8 cellular contexts compared by ENCODE assay signal in genomic region chr9:76905984-76906861, GRCh38. TPM values are rescaled to one million over a fixed set of nuclear protein-coding genes. Genes with fewer than 3 reads are reported as not detected.
DNase-seq lines count a peak whose midpoint lies in the region; ATAC-seq, FAIRE-seq and TF ChIP-seq lines count a peak whose summit lies in the region.

A gene with protein sequence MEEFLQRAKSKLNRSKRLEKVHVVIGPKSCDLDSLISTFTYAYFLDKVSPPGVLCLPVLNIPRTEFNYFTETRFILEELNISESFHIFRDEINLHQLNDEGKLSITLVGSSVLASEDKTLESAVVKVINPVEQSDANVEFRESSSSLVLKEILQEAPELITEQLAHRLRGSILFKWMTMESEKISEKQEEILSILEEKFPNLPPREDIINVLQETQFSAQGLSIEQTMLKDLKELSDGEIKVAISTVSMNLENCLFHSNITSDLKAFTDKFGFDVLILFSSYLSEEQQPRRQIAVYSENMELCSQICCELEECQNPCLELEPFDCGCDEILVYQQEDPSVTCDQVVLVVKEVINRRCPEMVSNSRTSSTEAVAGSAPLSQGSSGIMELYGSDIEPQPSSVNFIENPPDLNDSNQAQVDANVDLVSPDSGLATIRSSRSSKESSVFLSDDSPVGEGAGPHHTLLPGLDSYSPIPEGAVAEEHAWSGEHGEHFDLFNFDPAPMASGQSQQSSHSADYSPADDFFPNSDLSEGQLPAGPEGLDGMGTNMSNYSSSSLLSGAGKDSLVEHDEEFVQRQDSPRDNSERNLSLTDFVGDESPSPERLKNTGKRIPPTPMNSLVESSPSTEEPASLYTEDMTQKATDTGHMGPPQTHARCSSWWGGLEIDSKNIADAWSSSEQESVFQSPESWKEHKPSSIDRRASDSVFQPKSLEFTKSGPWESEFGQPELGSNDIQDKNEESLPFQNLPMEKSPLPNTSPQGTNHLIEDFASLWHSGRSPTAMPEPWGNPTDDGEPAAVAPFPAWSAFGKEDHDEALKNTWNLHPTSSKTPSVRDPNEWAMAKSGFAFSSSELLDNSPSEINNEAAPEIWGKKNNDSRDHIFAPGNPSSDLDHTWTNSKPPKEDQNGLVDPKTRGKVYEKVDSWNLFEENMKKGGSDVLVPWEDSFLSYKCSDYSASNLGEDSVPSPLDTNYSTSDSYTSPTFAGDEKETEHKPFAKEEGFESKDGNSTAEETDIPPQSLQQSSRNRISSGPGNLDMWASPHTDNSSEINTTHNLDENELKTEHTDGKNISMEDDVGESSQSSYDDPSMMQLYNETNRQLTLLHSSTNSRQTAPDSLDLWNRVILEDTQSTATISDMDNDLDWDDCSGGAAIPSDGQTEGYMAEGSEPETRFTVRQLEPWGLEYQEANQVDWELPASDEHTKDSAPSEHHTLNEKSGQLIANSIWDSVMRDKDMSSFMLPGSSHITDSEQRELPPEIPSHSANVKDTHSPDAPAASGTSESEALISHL (N-terminal part only) (minus strand): TSS chr9:76906114. CDS start chr9:76905963, 151 bp downstream.

- H3K27me3 ChIP-seq in adrenal gland (no peaks in the 10 kb centered on the region), cardiac muscle cell (peaks cover 80% of the 10 kb centered on the region), pancreas (no peaks in the 10 kb centered on the region)

- TF ChIP-seq CTCF in GM20000 (IDR thresholded peaks at IDR 0.05; ENCODE audit: extremely low read depth, missing control alignments): no peak
- no peak for TF ChIP-seq CTCF in adrenal gland (IDR thresholded peaks at IDR 0.05)
- no peak for TF ChIP-seq CTCF in cardiac muscle cell (IDR thresholded peaks at IDR 0.05; ENCODE audit: low read depth, low read length)
- TF ChIP-seq CTCF in pancreas (IDR thresholded peaks at IDR 0.05): no peak

- H3K4me1 ChIP-seq in adrenal gland (replicated peaks in 1 of 2): peaks cover 6 to 17% of the 10 kb centered on the region in 2 donors
- H3K4me1 ChIP-seq in cardiac muscle cell (ENCODE audit: low read depth): no peaks in the 10 kb centered on the region
- peaks cover 10 to 13% (median 13%) of the 10 kb centered on the region in 3 donors for H3K4me1 ChIP-seq in pancreas

- ATAC-seq in pancreas (peak; percentile 90 to 96 (median 93)), HG02642 (IDR thresholded peaks at IDR 0.05; ENCODE audit: poor library complexity, unreplicated experiment) (no peak)

- H3K27ac ChIP-seq in adrenal gland: peak within 1 kb of the TSS in 2 of 5 donors; percentile 37 to 69
- no peak within 1 kb of the TSS for H3K27ac ChIP-seq in cardiac muscle cell
- H3K27ac ChIP-seq in pancreas: no peak within 1 kb of the TSS

- 0 to 1% (median 1%) methylated on average over 21 to 72 of the region's 72 CpGs for WGBS in adrenal gland, 4 donors
- 1% methylated on average over 64 to 72 of the region's 72 CpGs for WGBS in pancreas, 2 donors

- DNase-seq in 8988T (peak; percentile 33), GM20000 (ENCODE audit: low spot score) (peak; percentile 43), NCI-H2081 (lab: John Stamatoyannopoulos, UW) (peak; percentile 63 to 64), adrenal gland (peak; percentile 65 to 87 (median 73)), cardiac muscle cell (ENCODE audit: low read depth in 1 of 2, low spot score in 1 of 2) (peak; percentile 91 to 96), pancreas (peak; percentile 54 to 81 (median 72)), SW 1271 (lab: John Stamatoyannopoulos, UW) (no peak)

- H3K36me3 ChIP-seq in adrenal gland (replicated peaks in 1 of 2) (no peaks in the 10 kb centered on the region), cardiac muscle cell (no peaks in the 10 kb centered on the region), pancreas (no peaks in the 10 kb centered on the region)

- no peak for FAIRE-seq in pancreas (lab: Jason Lieb, UNC)

- peak within 1 kb of the TSS in 2 of 4 donors; percentile 22 to 45 for H3K4me3 ChIP-seq in adrenal gland
- H3K4me3 ChIP-seq in cardiac muscle cell: peak within 1 kb of the TSS; percentile 35
- H3K4me3 ChIP-seq in pancreas: peak within 1 kb of the TSS in 3 of 4 donors; percentile 5 to 47 (median 34)

- TF ChIP-seq POLR2A in adrenal gland (IDR thresholded peaks at IDR 0.05): peak; percentile 50 to 72

- intact Hi-C loops in adrenal gland (cut with DNase I) (no loop called here), pancreas (cut with DNase I) (no loop called here)

- H3K9me3 ChIP-seq in adrenal gland (replicated peaks in 1 of 3) (no peaks in the 10 kb centered on the region), cardiac muscle cell (ENCODE audit: low read depth) (no peaks in the 10 kb centered on the region), pancreas (no peaks in the 10 kb centered on the region)

RNA-seq across cellular contexts. Expression of the gene that starts here (rescaled TPM):
- total RNA-seq in adrenal gland: 10 to 100 TPM in 4 of 8 donors, 1 to 10 TPM in 4; 1.9 to 68.0 (median 9.8) TPM
- 10 to 100 TPM in 2 of 3 donors, 1 to 10 TPM in 1; 7.4 to 63.2 (median 10.9) TPM for polyA plus RNA-seq in adrenal gland
- total RNA-seq in cardiac muscle cell: 7.4 and 14.4 TPM in 2 replicates
- 5.5 and 12.7 TPM in 2 replicates for polyA plus RNA-seq in cardiac muscle cell
- total RNA-seq in pancreas: 10 to 100 TPM in 1 of 6 donors, 1 to 10 TPM in 5; 1.4 to 13.5 (median 4.5) TPM
- 10 to 100 TPM in 1 of 2 donors, 1 to 10 TPM in 1; 3.6 to 19.1 TPM for polyA plus RNA-seq in pancreas

Comparison
In these comparisons a context has a peak if more than half of its experiments do, and no peak if none do; other contexts are left out.
1. DNase-seq: peak in 8988T (single experiment), GM20000 (single experiment), NCI-H2081 (2 of 2), adrenal gland (7 of 7), cardiac muscle cell (2 of 2) and pancreas (6 of 6); none in SW 1271 (0 of 2).